ENCODE assay signal across 8 cellular contexts in genomic region chr11:36411202-36411640, GRCh38.
DNase-seq lines count a peak whose midpoint lies in the region; ATAC-seq and TF ChIP-seq lines count a peak whose summit lies in the region.

No MANE protein-coding gene starts in this region.

- H3K27me3 ChIP-seq in dorsolateral prefrontal cortex: no peaks in the 10 kb centered on the region
- no peaks in the 10 kb centered on the region for H3K27me3 ChIP-seq in Karpas-422 (ENCODE audit: low read length)

- H3K27ac ChIP-seq in dorsolateral prefrontal cortex (peak overlapping the region in 46 of 59 donors; percentile 3 to 80 (median 57)), Karpas-422 (ENCODE audit: low read length) (no peak overlapping the region)

- H3K4me3 Mint-ChIP-seq in stimulated activated memory B cell treated with anti-CD40 and anti-IgM and Interleukin-4, amounts not matched to agents 10 μg/mL and 1 μg/mL and 100 μg/mL, for 72 hours: peak overlapping the region; percentile 20

- no peak overlapping the region for H3K4me2 ChIP-seq in Karpas-422 (ENCODE audit: low read depth, low read length, poor library complexity, severe bottlenecking)

- no peak overlapping the region for H3K9ac ChIP-seq in Karpas-422 (ENCODE audit: low read length)

- no peaks in the 10 kb centered on the region for H3K79me2 ChIP-seq in Karpas-422 (ENCODE audit: low read length)

- no peaks in the 10 kb centered on the region for H3K36me3 ChIP-seq in Karpas-422 (ENCODE audit: insufficient read depth, low read length)

- H3K9me3 Mint-ChIP-seq in stimulated activated memory B cell treated with anti-CD40 and anti-IgM and Interleukin-4, amounts not matched to agents 10 μg/mL and 1 μg/mL and 100 μg/mL, for 72 hours: no peaks in the 10 kb centered on the region

- no peak overlapping the region for H2AFZ ChIP-seq in Karpas-422 (ENCODE audit: low read length)

- H3K27me3 Mint-ChIP-seq in stimulated activated memory B cell treated with anti-CD40 and anti-IgM and Interleukin-4, amounts not matched to agents 10 μg/mL and 1 μg/mL and 100 μg/mL, for 72 hours: no peaks in the 10 kb centered on the region

- DNase-seq in Ammon's horn (ENCODE audit: low spot score) (peak; percentile 66), dorsolateral prefrontal cortex (no peak), Karpas-422 (no peak), NCI-H1048 (lab: John Stamatoyannopoulos, UW) (no peak), NCI-H748 (lab: John Stamatoyannopoulos, UW; ENCODE audit: unreplicated experiment) (no peak)

- H3K4me3 ChIP-seq in dorsolateral prefrontal cortex: no peak overlapping the region
- no peak overlapping the region for H3K4me3 ChIP-seq in Karpas-422 (ENCODE audit: low read length)

- intact Hi-C loops in dorsolateral prefrontal cortex (cut with DNase I): no loop called here

- H3K27ac Mint-ChIP-seq in stimulated activated memory B cell treated with anti-CD40 and anti-IgM and Interleukin-4, amounts not matched to agents 10 μg/mL and 1 μg/mL and 100 μg/mL, for 72 hours: peak overlapping the region; percentile 77

- H3K36me3 Mint-ChIP-seq in stimulated activated memory B cell treated with anti-CD40 and anti-IgM and Interleukin-4, amounts not matched to agents 10 μg/mL and 1 μg/mL and 100 μg/mL, for 72 hours: no peaks in the 10 kb centered on the region

- H3K4me1 ChIP-seq in Karpas-422 (ENCODE audit: low read length): no peaks in the 10 kb centered on the region

- H3K4me1 Mint-ChIP-seq in stimulated activated memory B cell treated with anti-CD40 and anti-IgM and Interleukin-4, amounts not matched to agents 10 μg/mL and 1 μg/mL and 100 μg/mL, for 72 hours: peaks cover 51% of the 10 kb centered on the region

- TF ChIP-seq CTCF in dorsolateral prefrontal cortex (IDR thresholded peaks at IDR 0.05 in 54 of 56, conservative IDR thresholded peaks at IDR 0.05 in 2 of 56; ENCODE audit: low read depth in 1 of 56, partially characterized antibody in 56 of 56): no peak

- no peaks in the 10 kb centered on the region for H4K20me1 ChIP-seq in Karpas-422 (ENCODE audit: insufficient read depth, low read depth, low read length)

- no peaks in the 10 kb centered on the region for H3K9me2 ChIP-seq in Karpas-422 (replicated peaks; ENCODE audit: insufficient read depth, low read length)

- H3K9me3 ChIP-seq in Karpas-422 (ENCODE audit: low read length): no peaks in the 10 kb centered on the region

- ATAC-seq in GM19452 (IDR thresholded peaks at IDR 0.05; ENCODE audit: unreplicated experiment): peak; percentile 82
- ATAC-seq in HG03571 (IDR thresholded peaks at IDR 0.05; ENCODE audit: unreplicated experiment): peak; percentile 86
- ATAC-seq in stimulated activated memory B cell treated with anti-CD40 and anti-IgM and Interleukin-4, amounts not matched to agents 10 μg/mL and 1 μg/mL and 100 μg/mL, for 72 hours: peak; percentile 91
